8 cellular contexts compared by ENCODE assay signal in the genomic region with DNA sequence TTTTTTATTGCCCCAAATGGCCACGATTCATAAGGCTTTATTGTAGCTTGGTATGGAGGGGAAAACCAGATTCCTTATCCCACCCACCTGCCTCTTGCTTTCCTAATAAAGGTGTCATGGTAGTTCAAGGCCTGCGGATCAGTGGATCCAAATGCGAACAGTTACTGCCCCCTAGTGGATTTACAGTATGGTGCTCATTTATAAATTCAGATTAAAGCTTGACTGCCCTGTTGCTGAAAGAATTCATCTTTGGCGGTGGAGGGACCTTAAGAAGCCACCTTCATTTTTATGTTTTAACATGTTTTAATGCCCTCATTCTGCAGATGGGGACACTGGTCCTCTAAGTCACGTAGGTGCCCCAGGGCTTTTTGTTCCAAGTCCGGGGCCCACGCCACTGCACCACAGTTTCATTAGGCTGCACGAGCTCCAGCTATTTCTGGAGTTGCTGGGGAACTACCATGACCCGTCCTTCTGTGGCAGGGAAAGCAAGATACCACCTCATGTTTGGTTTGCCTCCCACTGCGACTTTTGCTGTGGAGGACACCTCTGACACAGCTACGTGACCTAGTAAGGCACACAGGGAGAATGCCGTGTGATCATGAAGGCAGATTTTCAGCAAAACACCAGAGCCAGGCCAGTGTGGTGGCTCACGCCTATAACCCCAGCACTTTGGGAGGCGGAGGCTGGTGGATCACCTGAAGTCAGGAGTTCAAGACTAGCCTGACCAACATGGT. TPM values are rescaled to one million over a fixed set of nuclear protein-coding genes. Genes with fewer than 3 reads are reported as not detected.
DNase-seq lines count a peak whose midpoint lies in the region; ATAC-seq, FAIRE-seq and TF ChIP-seq lines count a peak whose summit lies in the region.

No MANE protein-coding gene starts in this region.

- intact Hi-C loops in CD8-positive, alpha-beta T cell (cut with DNase I, micrococcal nuclease), result loop anchor here (1.0 to 2.0 kb wide), 4 partner anchors 209 to 361 kb away; no protein-coding TSS in a partner anchor

- no peak overlapping the region for H3K4me3 Mint-ChIP-seq in CD8-positive, alpha-beta T cell

- H3K4me1 ChIP-seq in CD8-positive, alpha-beta T cell (ENCODE audit: insufficient read depth, low read length), result peaks cover 19% of the 10 kb centered on the region

- ATAC-seq in CD8-positive, alpha-beta T cell, result peak; percentile 65
- ATAC-seq in HG02884 (IDR thresholded peaks at IDR 0.05; ENCODE audit: unreplicated experiment) (no peak), HG03521 (IDR thresholded peaks at IDR 0.05; ENCODE audit: unreplicated experiment) (no peak)

- POLR2A ChIA-PET in CD8-positive, alpha-beta T cell (lab: Charles Lee), result interaction anchor here (0.6 to 1.4 kb wide), 2 partner anchors 141 to 312 kb away, joined by 3 to 4 read pairs; partner anchors contain the start of gene FTH1

- H3K36me3 ChIP-seq in CD8-positive, alpha-beta T cell (ENCODE audit: insufficient read depth, low read length), result no peaks in the 10 kb centered on the region

- H3K9me3 ChIP-seq in CD8-positive, alpha-beta T cell (ENCODE audit: low read length), result no peaks in the 10 kb centered on the region

- no peak overlapping the region for H3K27ac Mint-ChIP-seq in CD8-positive, alpha-beta T cell

- H3K4me3 ChIP-seq in CD8-positive, alpha-beta T cell (ENCODE audit: low read depth, low read length), result no peak overlapping the region

- H3K27me3 ChIP-seq in CD8-positive, alpha-beta T cell (ENCODE audit: insufficient read depth, low read length), result no peaks in the 10 kb centered on the region

- H3K27ac ChIP-seq in CD8-positive, alpha-beta T cell (ENCODE audit: low read depth, low read length), result no peak overlapping the region

- FAIRE-seq in GM19239 (lab: Jason Lieb, UNC), result peak; percentile 54

- CTCF ChIA-PET in CD8-positive, alpha-beta T cell (lab: Charles Lee), result interaction anchor here (0.6 to 5.2 kb wide), 56 partner anchors 9 to 857 kb away, joined by 3 to 126 read pairs (median 4); partner anchors contain the start of genes BEST1, FEN1, INCENP and TMEM258

- TF ChIP-seq CTCF in CD8-positive, alpha-beta T cell (IDR thresholded peaks at IDR 0.05), result peak; percentile 70

- H3K27me3 Mint-ChIP-seq in CD8-positive, alpha-beta T cell (ENCODE audit: low read depth), result no peaks in the 10 kb centered on the region

- DNase-seq in CD8-positive, alpha-beta T cell, result peak in 5 of 7 experiments; percentile 8 to 54 (median 42)
- DNase-seq in GM19239 (ENCODE audit: insufficient read length, low spot score) (no peak), NCI-H2227 (lab: John Stamatoyannopoulos, UW; ENCODE audit: unreplicated experiment) (peak; percentile 77), germinal center (ENCODE audit: low spot score) (peak; percentile 35), pons (ENCODE audit: low spot score) (peak; percentile 75)
- DNase-seq in activated CD4-positive, alpha-beta T cell treated with anti-CD3 and anti-CD28 coated beads for 48 hours, result peak; percentile 30

- no peaks in the 10 kb centered on the region for H3K36me3 Mint-ChIP-seq in CD8-positive, alpha-beta T cell

- peaks cover 19% of the 10 kb centered on the region for H3K4me1 Mint-ChIP-seq in CD8-positive, alpha-beta T cell (ENCODE audit: low read depth)

- H3K9me3 Mint-ChIP-seq in CD8-positive, alpha-beta T cell, result no peaks in the 10 kb centered on the region

RNA-seq across cellular contexts. Expression of gene INCENP, which starts 15.6 kb away (rescaled TPM):
- 10 to 100 TPM; 11.6 to 16.1 TPM for total RNA-seq in CD8-positive, alpha-beta T cell
